23 cellular contexts compared by ENCODE assay signal in the genomic region with DNA sequence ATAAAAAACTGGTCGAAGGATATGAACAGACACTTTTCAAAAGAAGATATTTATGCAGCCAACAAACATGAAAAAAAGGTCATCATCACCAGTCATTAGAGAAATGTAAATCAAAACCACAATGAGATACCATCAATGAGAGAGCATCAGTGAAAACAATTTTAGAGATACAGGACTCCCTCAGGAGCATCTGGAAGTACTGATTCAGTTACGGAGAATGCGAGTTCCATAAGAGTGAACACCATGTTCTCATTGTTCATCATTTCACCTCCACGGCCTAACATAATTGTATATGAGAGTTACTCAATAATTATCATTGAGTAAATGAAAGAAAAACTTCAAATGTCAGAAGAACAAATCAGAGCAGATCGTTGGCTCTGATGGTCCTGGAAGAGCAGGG.
"Had no signal": no experiment of that assay in that cellular context is flagged by ENCODE, and none has a peak within 500 bp of the region (broad histone marks: within the 10 kb centered on the region; RNA-seq: fewer than 3 reads in every experiment).

No MANE protein-coding gene starts in this region.

- ATAC-seq: left lobe of liver; natural killer cell; stimulated activated effector memory CD8-positive, alpha-beta T cell treated with anti-CD3 and anti-CD28 coated beads, Interleukin-12 subunit alpha, Interleukin-12 subunit beta, amount 100 ng/mL, for 72 hours; stimulated activated naive CD8-positive, alpha-beta T cell treated with anti-CD3 and anti-CD28 coated beads, Interleukin-15, Interleukin-2, amounts not matched to agents 100 U/mL and 50 U/mL, for 24 hours had no signal

- H3K4me2 ChIP-seq: neural progenitor cell, smooth muscle cell had no signal

- H3K4me3 ChIP-seq: dorsolateral prefrontal cortex, neural progenitor cell, ovary, right atrium auricular region, sigmoid colon, smooth muscle cell, suprapubic skin, thyroid gland had no signal

- H3K27ac ChIP-seq: dorsolateral prefrontal cortex, neural progenitor cell, ovary, right atrium auricular region, sigmoid colon, suprapubic skin had no signal

- H3K9ac ChIP-seq: neural progenitor cell had no signal

- H3K4me1 ChIP-seq: neural progenitor cell, right atrium auricular region, sigmoid colon, suprapubic skin had no signal

- H3K9me3 Mint-ChIP-seq: stimulated activated effector memory CD8-positive, alpha-beta T cell treated with anti-CD3 and anti-CD28 coated beads, Interleukin-12 subunit alpha, Interleukin-12 subunit beta, amount 100 ng/mL, for 72 hours had no signal

- H3K36me3 ChIP-seq: neural progenitor cell, ovary, right atrium auricular region, sigmoid colon, suprapubic skin, thyroid gland had no signal

- H3K36me3 Mint-ChIP-seq: mesothelial cell of epicardium; neural progenitor cell; stimulated activated effector memory CD8-positive, alpha-beta T cell treated with anti-CD3 and anti-CD28 coated beads, Interleukin-12 subunit alpha, Interleukin-12 subunit beta, amount 100 ng/mL, for 72 hours; type B pancreatic cell had no signal

- H3K4me1 Mint-ChIP-seq: mesothelial cell of epicardium; natural killer cell; stimulated activated effector memory CD8-positive, alpha-beta T cell treated with anti-CD3 and anti-CD28 coated beads, Interleukin-12 subunit alpha, Interleukin-12 subunit beta, amount 100 ng/mL, for 72 hours had no signal

- H2AFZ ChIP-seq: neural progenitor cell had no signal

- H3K4me3 Mint-ChIP-seq: mesothelial cell of epicardium; natural killer cell; neural progenitor cell; stimulated activated effector memory CD8-positive, alpha-beta T cell treated with anti-CD3 and anti-CD28 coated beads, Interleukin-12 subunit alpha, Interleukin-12 subunit beta, amount 100 ng/mL, for 72 hours; type B pancreatic cell had no signal

- H3K9me3 ChIP-seq: ovary, sigmoid colon, suprapubic skin, thyroid gland had no signal

- H3K27ac Mint-ChIP-seq: mesothelial cell of epicardium; natural killer cell; neural progenitor cell; stimulated activated effector memory CD8-positive, alpha-beta T cell treated with anti-CD3 and anti-CD28 coated beads, Interleukin-12 subunit alpha, Interleukin-12 subunit beta, amount 100 ng/mL, for 72 hours; type B pancreatic cell had no signal

- H3K27me3 ChIP-seq: neural progenitor cell, ovary, right atrium auricular region, sigmoid colon, suprapubic skin, thyroid gland had no signal

- DNase-seq: cortex of kidney; dorsolateral prefrontal cortex; effector CD8-positive, alpha-beta T cell; foreskin melanocyte; head of caudate nucleus; hypothalamus; islet precursor cell; natural killer cell; nucleus accumbens; ovary; sigmoid colon; stimulated activated CD4-positive, alpha-beta T cell treated with anti-CD3 and anti-CD28 coated beads, Interleukin-4, amount 100 ng/mL, for 1 hour; stimulated activated CD8-positive, alpha-beta memory T cell treated with anti-CD3 and anti-CD28 coated beads, Interleukin-4, amount 100 ng/mL, for 48 hours; stimulated activated naive CD8-positive, alpha-beta T cell treated with anti-CD3 and anti-CD28 coated beads, Interleukin-15, Interleukin-2, amounts not matched to agents 100 U/mL and 50 U/mL, for 24 hours; thyroid gland had no signal
